Comparison of ENCODE assay signal across 9 cellular contexts in genomic region chr3:39178553-39178952, GRCh38. TPM values are rescaled to one million over a fixed set of nuclear protein-coding genes. Genes with fewer than 3 reads are reported as not detected.
DNase-seq lines count a peak whose midpoint lies in the region; ATAC-seq and TF ChIP-seq lines count a peak whose summit lies in the region.
"Had no signal": no experiment of that assay in that cellular context is flagged by ENCODE, and none has a peak within 500 bp of the region (broad histone marks: within the 10 kb centered on the region; RNA-seq: fewer than 3 reads in every experiment).

No MANE protein-coding gene starts in this region.

- TF ChIP-seq CTCF in testis (IDR thresholded peaks at IDR 0.05): no peak

- H3K27ac ChIP-seq in layer of hippocampus (ENCODE audit: low read depth, low read length): peak overlapping the region; percentile 92
- peak overlapping the region; percentile 88 to 91 for H3K27ac ChIP-seq in testis

- peak; percentile 51 for DNase-seq in activated CD4-positive, alpha-beta T cell treated with anti-CD3 and anti-CD28 coated beads for 36 hours
- DNase-seq in activated CD4-positive, alpha-beta T cell treated with anti-CD3 and anti-CD28 coated beads for 48 hours: no peak
- no peak for DNase-seq in activated naive CD8-positive, alpha-beta T cell treated with anti-CD3 and anti-CD28 coated beads, Interleukin-2, amount 10 ng/mL, durations not matched to agents 7 days and 5 days
- DNase-seq in testis: no peak
- DNase-seq in NCI-H128 (lab: John Stamatoyannopoulos, UW; ENCODE audit: unreplicated experiment): no peak
- DNase-seq in KG1 (lab: John Stamatoyannopoulos, UW): no peak
- DNase-seq: NCI-H1436 treated with DMSO at 0.1 percent for 48 hours had no signal

- H3K9me3 Mint-ChIP-seq in activated CD4-positive, alpha-beta T cell treated with anti-CD3 and anti-CD28 coated beads for 36 hours (ENCODE audit: low read depth): peaks cover 2% of the 10 kb centered on the region
- peaks cover 3% of the 10 kb centered on the region for H3K9me3 Mint-ChIP-seq in activated naive CD8-positive, alpha-beta T cell treated with anti-CD3 and anti-CD28 coated beads, Interleukin-2, amount 10 ng/mL, durations not matched to agents 7 days and 5 days

- TF ChIP-seq POLR2A in testis (IDR thresholded peaks at IDR 0.05): no peak

- no peaks in the 10 kb centered on the region for H3K9me3 ChIP-seq in testis

- CTCF ChIA-PET in activated CD4-positive, alpha-beta T cell treated with anti-CD3 and anti-CD28 coated beads for 36 hours (lab: Charles Lee): interaction anchor here (0.7 to 4.1 kb wide), 8 partner anchors 11 to 114 kb away, joined by 3 to 24 read pairs (median 6); no protein-coding TSS in a partner anchor

- ATAC-seq in activated CD4-positive, alpha-beta T cell treated with anti-CD3 and anti-CD28 coated beads for 36 hours: no peak
- no peak for ATAC-seq in activated naive CD8-positive, alpha-beta T cell treated with anti-CD3 and anti-CD28 coated beads, Interleukin-2, amount 10 ng/mL, durations not matched to agents 7 days and 5 days (ENCODE audit: low read depth)
- no peak for ATAC-seq in HG02973 (IDR thresholded peaks at IDR 0.05; ENCODE audit: unreplicated experiment)

- H3K4me1 Mint-ChIP-seq in activated CD4-positive, alpha-beta T cell treated with anti-CD3 and anti-CD28 coated beads for 36 hours: peaks cover 48% of the 10 kb centered on the region
- peaks cover 49% of the 10 kb centered on the region for H3K4me1 Mint-ChIP-seq in activated naive CD8-positive, alpha-beta T cell treated with anti-CD3 and anti-CD28 coated beads, Interleukin-2, amount 10 ng/mL, durations not matched to agents 7 days and 5 days

- peaks cover 21% of the 10 kb centered on the region for H3K4me1 ChIP-seq in testis

- H3K36me3 ChIP-seq in testis (ENCODE audit: low read depth, missing control alignments): no peaks in the 10 kb centered on the region

- H3K27me3 Mint-ChIP-seq in activated CD4-positive, alpha-beta T cell treated with anti-CD3 and anti-CD28 coated beads for 36 hours: no peaks in the 10 kb centered on the region
- H3K27me3 Mint-ChIP-seq in activated naive CD8-positive, alpha-beta T cell treated with anti-CD3 and anti-CD28 coated beads, Interleukin-2, amount 10 ng/mL, durations not matched to agents 7 days and 5 days: peaks cover 2% of the 10 kb centered on the region

- H3K4me3 ChIP-seq in testis: peak overlapping the region in 1 of 2 donors; percentile 49

- POLR2A ChIA-PET in activated CD4-positive, alpha-beta T cell treated with anti-CD3 and anti-CD28 coated beads for 36 hours (lab: Charles Lee): interaction anchor here (0.7 to 1.8 kb wide), 5 partner anchors 10 to 1346 kb away, joined by 3 to 6 read pairs (median 3); no protein-coding TSS in a partner anchor
- POLR2A ChIA-PET in activated naive CD8-positive, alpha-beta T cell treated with anti-CD3 and anti-CD28 coated beads, Interleukin-2, amount 10 ng/mL, durations not matched to agents 7 days and 5 days (lab: Charles Lee): interaction anchor here (1.0 to 3.6 kb wide), 7 partner anchors 9 to 70 kb away, joined by 3 to 17 read pairs (median 3); partner anchors contain the start of genes GORASP1 and TTC21A

- no peaks in the 10 kb centered on the region for H3K27me3 ChIP-seq in layer of hippocampus (ENCODE audit: control insufficient read depth, insufficient read depth, low read length)
- H3K27me3 ChIP-seq in testis: no peaks in the 10 kb centered on the region

- intact Hi-C loops in activated CD4-positive, alpha-beta T cell treated with anti-CD3 and anti-CD28 coated beads for 36 hours (cut with DNase I, micrococcal nuclease): loop anchor here in 1 of 2 experiments (2.0 kb wide), 1 partner anchor 126 kb away; the partner anchor contains the start of gene WDR48
- intact Hi-C loops in testis (cut with DNase I; ENCODE audit: low total_unique reads): no loop called here

- peak overlapping the region; percentile 82 for H3K27ac Mint-ChIP-seq in activated CD4-positive, alpha-beta T cell treated with anti-CD3 and anti-CD28 coated beads for 36 hours
- peak overlapping the region; percentile 22 for H3K27ac Mint-ChIP-seq in activated naive CD8-positive, alpha-beta T cell treated with anti-CD3 and anti-CD28 coated beads, Interleukin-2, amount 10 ng/mL, durations not matched to agents 7 days and 5 days

- H3K4me3 Mint-ChIP-seq in activated CD4-positive, alpha-beta T cell treated with anti-CD3 and anti-CD28 coated beads for 36 hours: peak overlapping the region; percentile 63
- peak overlapping the region; percentile 63 for H3K4me3 Mint-ChIP-seq in activated naive CD8-positive, alpha-beta T cell treated with anti-CD3 and anti-CD28 coated beads, Interleukin-2, amount 10 ng/mL, durations not matched to agents 7 days and 5 days

- 54 to 66% methylated on average over 4 of the region's 4 CpGs for WGBS in testis, 2 donors

- no peaks in the 10 kb centered on the region for H3K36me3 Mint-ChIP-seq in activated CD4-positive, alpha-beta T cell treated with anti-CD3 and anti-CD28 coated beads for 36 hours (ENCODE audit: low read depth)
- H3K36me3 Mint-ChIP-seq in activated naive CD8-positive, alpha-beta T cell treated with anti-CD3 and anti-CD28 coated beads, Interleukin-2, amount 10 ng/mL, durations not matched to agents 7 days and 5 days: peaks cover 11% of the 10 kb centered on the region

RNA-seq across cellular contexts. Expression of gene XIRP1, which starts 13.8 kb away (rescaled TPM):
- 1 to 10 TPM; 1.4 to 2.2 TPM for total RNA-seq in activated CD4-positive, alpha-beta T cell treated with anti-CD3 and anti-CD28 coated beads for 36 hours
- not detected for total RNA-seq in activated naive CD8-positive, alpha-beta T cell treated with anti-CD3 and anti-CD28 coated beads, Interleukin-2, amount 10 ng/mL, durations not matched to agents 7 days and 5 days
- total RNA-seq in testis: under 1 TPM; 0.24 to 0.37 TPM
- polyA plus RNA-seq in testis (ENCODE audit: insufficient read depth, low read depth, low replicate concordance): 2.8 TPM

RNA-seq across cellular contexts. Expression of gene CSRNP1, which starts 25.2 kb away (rescaled TPM):
- 10 to 100 TPM; 68.3 to 78.5 TPM for total RNA-seq in activated CD4-positive, alpha-beta T cell treated with anti-CD3 and anti-CD28 coated beads for 36 hours
- total RNA-seq in activated naive CD8-positive, alpha-beta T cell treated with anti-CD3 and anti-CD28 coated beads, Interleukin-2, amount 10 ng/mL, durations not matched to agents 7 days and 5 days: 10 to 100 TPM; 15.8 to 16.5 TPM
- total RNA-seq in testis: 10 to 100 TPM; 27.0 to 30.4 TPM
- polyA plus RNA-seq in testis (ENCODE audit: insufficient read depth, low read depth, low replicate concordance): 20.4 TPM
